In genomic region chr9:133976191-133976861, GRCh38 we compare ENCODE assay signal across 24 cellular contexts.
"Had no signal": no experiment of that assay in that cellular context is flagged by ENCODE, and none has a peak within 500 bp of the region (broad histone marks: within the 10 kb centered on the region; RNA-seq: fewer than 3 reads in every experiment).

No MANE protein-coding gene starts in this region.

- H3K9me3 ChIP-seq: esophagus muscularis mucosa, prostate gland, thoracic aorta had no signal

- H3K36me3 ChIP-seq: esophagus muscularis mucosa, prostate gland, thoracic aorta had no signal

- ATAC-seq: left colon; right cardiac atrium; stimulated activated effector memory CD8-positive, alpha-beta T cell treated with anti-CD3 and anti-CD28 coated beads, Interleukin-12 subunit alpha, Interleukin-12 subunit beta, amount 100 ng/mL, for 72 hours had no signal

- H3K27me3 ChIP-seq: esophagus muscularis mucosa, hepatocyte had no signal

- H2AFZ ChIP-seq: hepatocyte had no signal

- H3K4me1 ChIP-seq: prostate gland had no signal

- H3K4me2 ChIP-seq: hepatocyte had no signal

- DNase-seq: activated CD4-positive, alpha-beta T cell treated with anti-CD3 and anti-CD28 coated beads for 1 hour; activated CD8-positive, alpha-beta memory T cell treated with anti-CD3 and anti-CD28 coated beads for 24 hours; activated CD8-positive, alpha-beta memory T cell treated with anti-CD3 and anti-CD28 coated beads, Interleukin-2, amount 50 U/mL, for 48 hours; activated effector memory CD4-positive, alpha-beta T cell treated with anti-CD3 and anti-CD28 coated beads, Interleukin-2, amount 50 U/mL, for 16 hours; activated T-cell treated with anti-CD3 and anti-CD28 coated beads, Interleukin-2, amount 50 U/mL, for 48 hours; dermis blood vessel endothelial cell; effector memory CD4-positive, alpha-beta T cell; mammary epithelial cell; midbrain; occipital lobe; small intestine; stimulated activated CD4-positive, alpha-beta T cell treated with anti-CD3 and anti-CD28 coated beads, Interleukin-4, amount 100 ng/mL, for 1 hour; T-helper 2 cell had no signal

- H3K27ac ChIP-seq: esophagus muscularis mucosa, hepatocyte, prostate gland, thoracic aorta, VCaP had no signal

- H3K4me3 ChIP-seq: esophagus muscularis mucosa, hepatocyte, prostate gland, thoracic aorta had no signal

- FAIRE-seq: astrocyte, bronchial epithelial cell, endothelial cell of umbilical vein, small intestine had no signal
